9 cellular contexts compared by ENCODE assay signal in genomic region chr13:92896842-92897241, GRCh38.
A peak's percentile ranks its signal among the peaks of the same experiment; 100 is the strongest.
DNase-seq lines count a peak whose midpoint lies in the region; TF ChIP-seq lines count a peak whose summit lies in the region.
"Had no signal": no experiment of that assay in that cellular context is flagged by ENCODE, and none has a peak within 500 bp of the region (broad histone marks: within the 10 kb centered on the region; RNA-seq: fewer than 3 reads in every experiment).

No MANE protein-coding gene starts in this region.

- no peaks in the 10 kb centered on the region for H3K27me3 Mint-ChIP-seq in endothelial cell (ENCODE audit: unreplicated experiment)
- H3K27me3 Mint-ChIP-seq in activated T-helper 1 cell treated with anti-CD3 and anti-CD28 coated beads, Interleukin-12 subunit alpha, Interleukin-12 subunit beta, Interleukin-2, Interleukin-4 antibody, amounts not matched to agents 30 ng/mL and 10 ng/mL and 1 ng/mL, durations not matched to agents 14 hours and 24 hours and 36 hours (ENCODE audit: insufficient read depth): no peaks in the 10 kb centered on the region
- H3K27me3 Mint-ChIP-seq in activated T-helper 2 cell treated with anti-CD3 and anti-CD28 coated beads, Interferon-gamma antibody, Interleukin-2, Interleukin-4, amounts not matched to agents 10 μg/mL and 5 μg/mL and 100 μg/mL, durations not matched to agents 14 hours and 24 hours and 36 hours (ENCODE audit: low read depth): no peaks in the 10 kb centered on the region
- H3K27me3 Mint-ChIP-seq: CD4-positive, CD25-positive, alpha-beta regulatory T cell had no signal

- H3K27ac Mint-ChIP-seq in endothelial cell (ENCODE audit: unreplicated experiment): no peak overlapping the region
- H3K27ac Mint-ChIP-seq in activated T-helper 1 cell treated with anti-CD3 and anti-CD28 coated beads, Interleukin-12 subunit alpha, Interleukin-12 subunit beta, Interleukin-2, Interleukin-4 antibody, amounts not matched to agents 30 ng/mL and 10 ng/mL and 1 ng/mL, durations not matched to agents 14 hours and 24 hours and 36 hours: no peak overlapping the region
- no peak overlapping the region for H3K27ac Mint-ChIP-seq in activated T-helper 2 cell treated with anti-CD3 and anti-CD28 coated beads, Interferon-gamma antibody, Interleukin-2, Interleukin-4, amounts not matched to agents 10 μg/mL and 5 μg/mL and 100 μg/mL, durations not matched to agents 14 hours and 24 hours and 36 hours
- H3K27ac Mint-ChIP-seq: CD4-positive, CD25-positive, alpha-beta regulatory T cell had no signal

- POLR2A ChIA-PET in HEK293 (lab: Yijun Ruan, JAX): no interaction called here

- H3K27ac ChIP-seq in 22Rv1 (no peak overlapping the region), HEK293 (ENCODE audit: extremely low read depth, low read depth, low read length) (no peak overlapping the region), dorsolateral prefrontal cortex (no peak overlapping the region)

- no peaks in the 10 kb centered on the region for H3K9me3 ChIP-seq in HEK293 (ENCODE audit: control insufficient read depth, insufficient read depth, low read depth, low read length)

- intact Hi-C loops in activated T-helper 1 cell treated with anti-CD3 and anti-CD28 coated beads, Interleukin-12 subunit alpha, Interleukin-12 subunit beta, Interleukin-2, Interleukin-4 antibody, amounts not matched to agents 30 ng/mL and 10 ng/mL and 1 ng/mL, durations not matched to agents 14 hours and 24 hours and 36 hours (cut with micrococcal nuclease): no loop called here
- intact Hi-C loops in posterior cingulate gyrus (cut with DNase I) (no loop called here), dorsolateral prefrontal cortex (cut with DNase I) (no loop called here)
- intact Hi-C loops in activated T-helper 2 cell treated with anti-CD3 and anti-CD28 coated beads, Interferon-gamma antibody, Interleukin-2, Interleukin-4, amounts not matched to agents 10 μg/mL and 5 μg/mL and 100 μg/mL, durations not matched to agents 14 hours and 24 hours and 36 hours (cut with micrococcal nuclease): no loop called here

- DNase-seq in NCI-H82 (lab: John Stamatoyannopoulos, UW) (peak; percentile 91), endothelial cell (ENCODE audit: low spot score) (no peak), posterior cingulate gyrus (no peak), dorsolateral prefrontal cortex (no peak)
- DNase-seq in activated T-helper 1 cell treated with anti-CD3 and anti-CD28 coated beads, Interleukin-12 subunit alpha, Interleukin-12 subunit beta, Interleukin-2, Interleukin-4 antibody, amounts not matched to agents 30 ng/mL and 10 ng/mL and 1 ng/mL, durations not matched to agents 14 hours and 24 hours and 36 hours (ENCODE audit: low spot score): no peak
- DNase-seq in activated T-helper 2 cell treated with anti-CD3 and anti-CD28 coated beads, Interferon-gamma antibody, Interleukin-2, Interleukin-4, amounts not matched to agents 10 μg/mL and 5 μg/mL and 100 μg/mL, durations not matched to agents 14 hours and 24 hours and 36 hours (ENCODE audit: low spot score): no peak

- H3K4me1 ChIP-seq in HEK293 (ENCODE audit: control insufficient read depth, insufficient read depth, low read length): no peaks in the 10 kb centered on the region

- CTCF ChIA-PET in HEK293 (lab: Yijun Ruan, JAX): interaction anchor here (0.6 to 1.4 kb wide), 4 partner anchors 220 to 1465 kb away, joined by 3 to 6 read pairs (median 3); no protein-coding TSS in a partner anchor

- H3K4me3 Mint-ChIP-seq in endothelial cell (ENCODE audit: unreplicated experiment): no peak overlapping the region
- H3K4me3 Mint-ChIP-seq in activated T-helper 1 cell treated with anti-CD3 and anti-CD28 coated beads, Interleukin-12 subunit alpha, Interleukin-12 subunit beta, Interleukin-2, Interleukin-4 antibody, amounts not matched to agents 30 ng/mL and 10 ng/mL and 1 ng/mL, durations not matched to agents 14 hours and 24 hours and 36 hours: no peak overlapping the region
- H3K4me3 Mint-ChIP-seq in activated T-helper 2 cell treated with anti-CD3 and anti-CD28 coated beads, Interferon-gamma antibody, Interleukin-2, Interleukin-4, amounts not matched to agents 10 μg/mL and 5 μg/mL and 100 μg/mL, durations not matched to agents 14 hours and 24 hours and 36 hours (ENCODE audit: low read depth): no peak overlapping the region
- H3K4me3 Mint-ChIP-seq: CD4-positive, CD25-positive, alpha-beta regulatory T cell had no signal

- H3K4me3 ChIP-seq in HEK293 (ENCODE audit: low read depth, low read length): no peak overlapping the region
- H3K4me3 ChIP-seq in dorsolateral prefrontal cortex: no peak overlapping the region

- H3K36me3 Mint-ChIP-seq in endothelial cell (ENCODE audit: low read depth, unreplicated experiment): no peaks in the 10 kb centered on the region
- no peaks in the 10 kb centered on the region for H3K36me3 Mint-ChIP-seq in activated T-helper 1 cell treated with anti-CD3 and anti-CD28 coated beads, Interleukin-12 subunit alpha, Interleukin-12 subunit beta, Interleukin-2, Interleukin-4 antibody, amounts not matched to agents 30 ng/mL and 10 ng/mL and 1 ng/mL, durations not matched to agents 14 hours and 24 hours and 36 hours (ENCODE audit: low read depth)
- H3K36me3 Mint-ChIP-seq in activated T-helper 2 cell treated with anti-CD3 and anti-CD28 coated beads, Interferon-gamma antibody, Interleukin-2, Interleukin-4, amounts not matched to agents 10 μg/mL and 5 μg/mL and 100 μg/mL, durations not matched to agents 14 hours and 24 hours and 36 hours (ENCODE audit: low read depth): no peaks in the 10 kb centered on the region
- H3K36me3 Mint-ChIP-seq: CD4-positive, CD25-positive, alpha-beta regulatory T cell had no signal

- no peaks in the 10 kb centered on the region for H3K36me3 ChIP-seq in HEK293 (ENCODE audit: control insufficient read depth in 2 of 2, insufficient read depth in 1 of 2, low read length in 2 of 2)

- TF ChIP-seq CTCF in 22Rv1 (IDR thresholded peaks at IDR 0.05) (peak; percentile 51), HEK293 (tag by site-specific recombination; IDR thresholded peaks at IDR 0.05) (no peak), endothelial cell (IDR thresholded peaks at IDR 0.05; ENCODE audit: unreplicated experiment) (peak; percentile 37), dorsolateral prefrontal cortex (IDR thresholded peaks at IDR 0.05 in 54 of 56, conservative IDR thresholded peaks at IDR 0.05 in 2 of 56; ENCODE audit: low read depth in 1 of 56, partially characterized antibody in 56 of 56) (peak in 1 of 56 donors; percentile 29)

- no peaks in the 10 kb centered on the region for H3K9me3 Mint-ChIP-seq in endothelial cell (ENCODE audit: unreplicated experiment)
- H3K9me3 Mint-ChIP-seq in activated T-helper 1 cell treated with anti-CD3 and anti-CD28 coated beads, Interleukin-12 subunit alpha, Interleukin-12 subunit beta, Interleukin-2, Interleukin-4 antibody, amounts not matched to agents 30 ng/mL and 10 ng/mL and 1 ng/mL, durations not matched to agents 14 hours and 24 hours and 36 hours: peaks cover 4% of the 10 kb centered on the region
- H3K9me3 Mint-ChIP-seq in activated T-helper 2 cell treated with anti-CD3 and anti-CD28 coated beads, Interferon-gamma antibody, Interleukin-2, Interleukin-4, amounts not matched to agents 10 μg/mL and 5 μg/mL and 100 μg/mL, durations not matched to agents 14 hours and 24 hours and 36 hours: peaks cover 19% of the 10 kb centered on the region

- H3K27me3 ChIP-seq in dorsolateral prefrontal cortex: peaks cover 0 to 3% (median 0%) of the 10 kb centered on the region in 45 donors

- no peaks in the 10 kb centered on the region for H3K4me1 Mint-ChIP-seq in endothelial cell (ENCODE audit: unreplicated experiment)
- no peaks in the 10 kb centered on the region for H3K4me1 Mint-ChIP-seq in activated T-helper 1 cell treated with anti-CD3 and anti-CD28 coated beads, Interleukin-12 subunit alpha, Interleukin-12 subunit beta, Interleukin-2, Interleukin-4 antibody, amounts not matched to agents 30 ng/mL and 10 ng/mL and 1 ng/mL, durations not matched to agents 14 hours and 24 hours and 36 hours (ENCODE audit: low read depth)
- no peaks in the 10 kb centered on the region for H3K4me1 Mint-ChIP-seq in activated T-helper 2 cell treated with anti-CD3 and anti-CD28 coated beads, Interferon-gamma antibody, Interleukin-2, Interleukin-4, amounts not matched to agents 10 μg/mL and 5 μg/mL and 100 μg/mL, durations not matched to agents 14 hours and 24 hours and 36 hours (ENCODE audit: low read depth)
- H3K4me1 Mint-ChIP-seq: CD4-positive, CD25-positive, alpha-beta regulatory T cell had no signal

TF ChIP-seq in HEK293, 187 proteins besides CTCF, POLR2A, EP300 and RAD21:
- no peak for TF ChIP-seq ZNF629 (tag by site-specific recombination; IDR thresholded peaks at IDR 0.05)
- TF ChIP-seq ZNF654 (tag by site-specific recombination; IDR thresholded peaks at IDR 0.05; ENCODE audit: low read depth): peak; percentile 23
